In genomic region chr15:31278056-31278445, GRCh38 we compare ENCODE assay signal across 19 cellular contexts. TPM values are rescaled to one million over a fixed set of nuclear protein-coding genes. Genes with fewer than 3 reads are reported as not detected.
DNase-seq lines count a peak whose midpoint lies in the region; ATAC-seq and TF ChIP-seq lines count a peak whose summit lies in the region.
"Had no signal": no experiment of that assay in that cellular context is flagged by ENCODE, and none has a peak within 500 bp of the region (broad histone marks: within the 10 kb centered on the region; RNA-seq: fewer than 3 reads in every experiment).

No MANE protein-coding gene starts in this region.

- H3K27me3 ChIP-seq in SK-N-SH (ENCODE audit: insufficient read depth) (no peaks in the 10 kb centered on the region), prostate gland (replicated peaks; ENCODE audit: insufficient read depth) (no peaks in the 10 kb centered on the region)
- H3K27me3 ChIP-seq: heart right ventricle had no signal

- no peaks in the 10 kb centered on the region for H4K20me1 ChIP-seq in SK-N-SH (ENCODE audit: insufficient read depth)

- no peak overlapping the region for H3K27ac ChIP-seq in SK-N-SH (ENCODE audit: low read depth in 2 of 2, low read length in 1 of 2)
- no peak overlapping the region for H3K27ac ChIP-seq in prostate gland
- H3K27ac ChIP-seq: heart right ventricle, RWPE1 had no signal

- H3K9me3 Mint-ChIP-seq in dendritic cell treated with granulocyte-macrophage colony-stimulating factor and Interleukin-4, amounts not matched to agents 40 ng/mL and 50 ng/mL, for 4 days = no peaks in the 10 kb centered on the region
- H3K9me3 Mint-ChIP-seq: activated B cell treated with CpG ODN at 0.5 μM for 24 hours had no signal

- no peak overlapping the region for H3K4me2 ChIP-seq in SK-N-SH

- H3K27me3 Mint-ChIP-seq in dendritic cell treated with granulocyte-macrophage colony-stimulating factor and Interleukin-4, amounts not matched to agents 40 ng/mL and 50 ng/mL, for 4 days = no peaks in the 10 kb centered on the region
- H3K27me3 Mint-ChIP-seq: activated B cell treated with CpG ODN at 0.5 μM for 24 hours; activated naive CD8-positive, alpha-beta T cell had no signal

- no peak for ATAC-seq in SK-N-SH treated with all-trans-retinoic acid at 6 μM for 48 hours
- ATAC-seq in HG03457 (IDR thresholded peaks at IDR 0.05; ENCODE audit: unreplicated experiment) = no peak
- ATAC-seq: heart right ventricle had no signal

- H3K4me3 ChIP-seq in SK-N-SH (ENCODE audit: low read depth in 2 of 2, low read length in 1 of 2) (no peak overlapping the region), prostate gland (no peak overlapping the region)
- H3K4me3 ChIP-seq: heart right ventricle had no signal

- peak overlapping the region; percentile 45 for H3K27ac Mint-ChIP-seq in dendritic cell treated with granulocyte-macrophage colony-stimulating factor and Interleukin-4, amounts not matched to agents 40 ng/mL and 50 ng/mL, for 4 days
- H3K27ac Mint-ChIP-seq: activated B cell treated with CpG ODN at 0.5 μM for 24 hours; activated naive CD8-positive, alpha-beta T cell had no signal

- H3F3A ChIP-seq in SK-N-SH (replicated peaks; ENCODE audit: insufficient read depth) = no peaks in the 10 kb centered on the region

- 41% methylated on average over 5 of the region's 6 CpGs for WGBS in SK-N-SH (ENCODE audit: low lambda C conversion rate)
- WGBS in prostate gland = 88% methylated on average over 6 of the region's 6 CpGs

- no peaks in the 10 kb centered on the region for H3K79me2 ChIP-seq in SK-N-SH (ENCODE audit: insufficient read depth)

- intact Hi-C loops in dendritic cell treated with granulocyte-macrophage colony-stimulating factor and Interleukin-4, amounts not matched to agents 40 ng/mL and 50 ng/mL, for 4 days (cut with micrococcal nuclease) = no loop called here
- intact Hi-C loops in prostate gland (cut with DNase I) = no loop called here

- H3K9me3 ChIP-seq in SK-N-SH (no peaks in the 10 kb centered on the region), prostate gland (no peaks in the 10 kb centered on the region)
- H3K9me3 ChIP-seq: heart right ventricle had no signal

- no peak overlapping the region for H2AFZ ChIP-seq in SK-N-SH (ENCODE audit: low read depth)

- TF ChIP-seq CTCF in SK-N-SH (IDR thresholded peaks at IDR 0.05) = no peak
- TF ChIP-seq CTCF in GM12873 (IDR thresholded peaks at IDR 0.05; ENCODE audit: insufficient read depth, low read depth, low read length, missing control alignments) = peak; percentile 38
- TF ChIP-seq CTCF in prostate gland (IDR thresholded peaks at IDR 0.05) = no peak

- H3K4me1 ChIP-seq in SK-N-SH (ENCODE audit: control insufficient read depth in 1 of 2, insufficient read depth in 2 of 2, low read depth in 1 of 2, low read length in 1 of 2) (peaks cover 0 to 33% of the 10 kb centered on the region in 2 experiments; a peak in 1 of 4 replicates), prostate gland (replicated peaks) (peaks cover 6% of the 10 kb centered on the region)

- no peak for TF ChIP-seq POLR2A in prostate gland (IDR thresholded peaks at IDR 0.05)

- TF ChIP-seq RAD21 in SK-N-SH (IDR thresholded peaks at IDR 0.05; ENCODE audit: low read length) = no peak

- POLR2A ChIA-PET in SK-N-SH (lab: Yijun Ruan, JAX) = no interaction called here

- no peak overlapping the region for H3K9ac ChIP-seq in SK-N-SH

- no peak for TF ChIP-seq EP300 in SK-N-SH (IDR thresholded peaks at IDR 0.05; ENCODE audit: borderline replicate concordance in 1 of 2, low read depth in 1 of 2, low read length in 1 of 2)

- no peaks in the 10 kb centered on the region for H3K9me2 ChIP-seq in SK-N-SH

- H3K36me3 ChIP-seq in SK-N-SH (replicated peaks in 1 of 2; ENCODE audit: control insufficient read depth in 1 of 2, insufficient read depth in 2 of 2, low read length in 1 of 2) (no peaks in the 10 kb centered on the region), prostate gland (no peaks in the 10 kb centered on the region)
- H3K36me3 ChIP-seq: heart right ventricle had no signal

- peak; percentile 9 for DNase-seq in SK-N-SH
- DNase-seq in prostate gland (ENCODE audit: low spot score) = peak; percentile 2
- no peak for DNase-seq in medulla oblongata (ENCODE audit: extremely low spot score)
- no peak for DNase-seq in NCI-H187 treated with DMSO at 0.1 percent for 48 hours (lab: John Stamatoyannopoulos, UW)
- DNase-seq: 8988T; activated B cell treated with CpG ODN at 0.5 μM for 24 hours; C1 segment of cervical spinal cord; effector CD8-positive, alpha-beta T cell; heart right ventricle; NCI-H1092; NCI-H774; T-helper 1 cell; trophoblast cell had no signal

- H3K4me1 Mint-ChIP-seq in dendritic cell treated with granulocyte-macrophage colony-stimulating factor and Interleukin-4, amounts not matched to agents 40 ng/mL and 50 ng/mL, for 4 days (ENCODE audit: low read depth) = peaks cover 78% of the 10 kb centered on the region

- H3K36me3 Mint-ChIP-seq in dendritic cell treated with granulocyte-macrophage colony-stimulating factor and Interleukin-4, amounts not matched to agents 40 ng/mL and 50 ng/mL, for 4 days (ENCODE audit: low read depth) = no peaks in the 10 kb centered on the region
- H3K36me3 Mint-ChIP-seq: activated naive CD8-positive, alpha-beta T cell had no signal

- CTCF ChIA-PET in SK-N-SH (lab: Yijun Ruan, JAX) = interaction anchor here (0.5 kb wide), 1 partner anchor 193 kb away, joined by 3 read pairs; no protein-coding TSS in a partner anchor

- H3K4me3 Mint-ChIP-seq in dendritic cell treated with granulocyte-macrophage colony-stimulating factor and Interleukin-4, amounts not matched to agents 40 ng/mL and 50 ng/mL, for 4 days = no peak overlapping the region
- H3K4me3 Mint-ChIP-seq: activated B cell treated with CpG ODN at 0.5 μM for 24 hours; activated naive CD8-positive, alpha-beta T cell had no signal

TF ChIP-seq in SK-N-SH, 30 proteins besides CTCF, POLR2A, EP300 and RAD21:
- no peak for TF ChIP-seq SIN3A (IDR thresholded peaks at IDR 0.05; ENCODE audit: borderline replicate concordance, low read depth, low read length)
- no peak for TF ChIP-seq USF2 (IDR thresholded peaks at IDR 0.05; ENCODE audit: borderline replicate concordance, low read depth, low read length)
- no peak for TF ChIP-seq SMC3 (IDR thresholded peaks at IDR 0.05; ENCODE audit: low read depth, low read length)
- no peak for TF ChIP-seq ZBTB33 (IDR thresholded peaks at IDR 0.05; ENCODE audit: borderline replicate concordance, low read depth)

TF ChIP-seq in SK-N-SH treated with all-trans-retinoic acid at 6 μM for 48 hours, 23 proteins besides CTCF, POLR2A, EP300 and RAD21 (continues in another document):
- no peak for TF ChIP-seq PATZ1 (CRISPR knock-in tag; IDR thresholded peaks at IDR 0.05; ENCODE audit: borderline replicate concordance)
- no peak for TF ChIP-seq ZFP30 (CRISPR knock-in tag; IDR thresholded peaks at IDR 0.05)
- TF ChIP-seq ESRRG (CRISPR knock-in tag; IDR thresholded peaks at IDR 0.05) = no peak
- TF ChIP-seq ARNTL (CRISPR knock-in tag; IDR thresholded peaks at IDR 0.05; ENCODE audit: borderline replicate concordance, low read depth) = no peak
- no peak for TF ChIP-seq ZNF565 (CRISPR knock-in tag; conservative IDR thresholded peaks at IDR 0.05; ENCODE audit: low read depth)
- TF ChIP-seq CSRNP3 (CRISPR knock-in tag; IDR thresholded peaks at IDR 0.05) = no peak
- TF ChIP-seq POU6F1 (CRISPR knock-in tag; IDR thresholded peaks at IDR 0.05; ENCODE audit: borderline replicate concordance, low read depth) = no peak
- TF ChIP-seq TOX (CRISPR knock-in tag; IDR thresholded peaks at IDR 0.05; ENCODE audit: borderline replicate concordance) = no peak
- TF ChIP-seq BACH2 (CRISPR knock-in tag; IDR thresholded peaks at IDR 0.05; ENCODE audit: borderline replicate concordance) = no peak

RNA-seq across cellular contexts. Expression of gene KLF13, which starts 48.6 kb away (rescaled TPM):
- 7.1 and 8.6 TPM in 2 replicates for polyA plus RNA-seq in SK-N-SH (2012; rRNA removed)
- 9.4 and 11.1 TPM in 2 replicates for polyA plus RNA-seq in SK-N-SH (2012; cell fraction: cytosol; rRNA removed)
- polyA plus RNA-seq in SK-N-SH (2012; cell fraction: nucleus; rRNA removed) = 7.4 and 9.3 TPM in 2 replicates
- total RNA-seq in prostate gland = 10 to 100 TPM; 16.6 to 56.5 TPM

Comparison
In these comparisons a context has a peak if more than half of its experiments do, and no peak if none do; other contexts are left out.
1. DNase-seq: peak in SK-N-SH (single experiment) and prostate gland (single experiment); none in medulla oblongata (single experiment) and NCI-H187 treated with DMSO at 0.1 percent for 48 hours (single experiment).